Comparison of ENCODE assay signal across 14 cellular contexts in the genomic region with DNA sequence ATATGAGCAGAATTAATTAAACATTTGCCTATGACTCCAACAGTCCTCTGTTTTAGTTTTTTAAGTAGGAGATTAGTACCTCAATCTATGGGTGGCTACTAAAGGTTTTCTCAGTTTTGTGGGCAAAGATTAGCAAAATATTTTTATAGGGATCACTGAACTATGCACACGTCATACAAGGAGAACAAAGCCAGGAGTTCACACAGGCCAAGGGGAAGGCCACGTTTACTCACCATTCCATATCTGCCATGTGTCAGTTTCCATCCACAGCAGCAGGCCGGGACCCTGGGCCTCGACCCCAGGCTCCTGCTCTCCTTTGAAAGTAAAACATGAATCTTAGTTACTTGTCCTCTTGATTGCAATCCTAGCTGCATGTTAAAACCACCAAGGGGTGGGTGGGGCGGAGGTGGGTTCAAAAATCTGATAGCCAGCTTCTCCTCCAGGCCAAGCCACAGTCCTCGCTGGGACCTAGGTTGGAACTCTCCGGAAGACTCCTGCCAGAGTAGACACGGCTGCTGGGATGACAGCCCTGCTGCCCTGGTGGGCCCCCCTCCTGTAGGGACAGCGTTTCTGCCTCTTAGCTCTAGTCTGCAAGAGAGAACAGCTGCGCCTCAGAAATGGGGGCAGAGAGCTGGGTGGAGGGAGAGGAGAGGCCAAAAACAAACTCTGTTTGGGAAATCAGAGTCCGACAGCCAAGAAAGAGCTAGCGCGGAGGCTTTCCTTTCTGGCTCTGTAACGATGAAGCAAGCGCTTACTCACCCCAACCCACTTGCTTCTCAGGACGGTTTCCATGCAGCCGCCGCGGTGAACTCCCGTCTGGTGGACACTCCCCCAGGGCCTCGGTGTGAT. TPM values are rescaled to one million over a fixed set of nuclear protein-coding genes. Genes with fewer than 3 reads are reported as not detected.
DNase-seq lines count a peak whose midpoint lies in the region; ATAC-seq, FAIRE-seq and TF ChIP-seq lines count a peak whose summit lies in the region.
"Had no signal": no experiment of that assay in that cellular context is flagged by ENCODE, and none has a peak within 500 bp of the region (broad histone marks: within the 10 kb centered on the region; RNA-seq: fewer than 3 reads in every experiment).

No MANE protein-coding gene starts in this region.

- TF ChIP-seq CTCF in fibroblast of mammary gland (conservative IDR thresholded peaks at IDR 0.05; ENCODE audit: control insufficient read depth, insufficient read depth, low read depth, low read length) (no peak), transverse colon (IDR thresholded peaks at IDR 0.05) (no peak), brain microvascular endothelial cell (IDR thresholded peaks at IDR 0.05; ENCODE audit: low read depth, low read length, missing control alignments) (no peak)

- FAIRE-seq in GM12891 (lab: Jason Lieb, UNC), result no peak
- FAIRE-seq: HepG2 had no signal

- H3K4me1 Mint-ChIP-seq in effector memory CD8-positive, alpha-beta T cell (ENCODE audit: low read depth in 2 of 2), result no peaks in the 10 kb centered on the region

- no peak for ATAC-seq in effector memory CD8-positive, alpha-beta T cell (replicated peaks)
- ATAC-seq: activated CD8-positive, alpha-beta memory T cell treated with anti-CD3 and anti-CD28 coated beads, Interleukin-2, amount 10 ng/mL, durations not matched to agents 7 days and 5 days; HepG2; stimulated activated naive CD8-positive, alpha-beta T cell treated with anti-CD3 and anti-CD28 coated beads, Interleukin-15, Interleukin-2, amounts not matched to agents 100 U/mL and 50 U/mL, for 24 hours had no signal

- no peak for TF ChIP-seq EP300 in transverse colon (IDR thresholded peaks at IDR 0.05; ENCODE audit: low read depth)

- H3K36me3 Mint-ChIP-seq in effector memory CD8-positive, alpha-beta T cell (ENCODE audit: insufficient read depth), result peaks cover 80% of the 10 kb centered on the region

- H3K36me3 ChIP-seq in SJCRH30 (peaks cover 10% of the 10 kb centered on the region), transverse colon (peaks cover 0 to 46% (median 22%) of the 10 kb centered on the region in 4 donors), brain microvascular endothelial cell (replicated peaks) (peaks cover 95% of the 10 kb centered on the region)

- in situ Hi-C loops in transverse colon (cut with MboI; ENCODE audit: low pct_ligation_motif_present in 1 of 4, low pct_unique_long_range_greater_than_20kb in 1 of 4, low sequenced_read_pairs in 3 of 4), result no loop called here
- in situ Hi-C loops in brain microvascular endothelial cell (cut with HindIII; ENCODE audit: low pct_ligation_motif_present, low sequenced_read_pairs), result no loop called here

- H3K9me3 ChIP-seq in SJCRH30 (replicated peaks) (no peaks in the 10 kb centered on the region), transverse colon (no peaks in the 10 kb centered on the region)

- H3K9me3 Mint-ChIP-seq in effector memory CD8-positive, alpha-beta T cell, result no peaks in the 10 kb centered on the region

- H3K27ac Mint-ChIP-seq in effector memory CD8-positive, alpha-beta T cell, result no peak overlapping the region
- H3K27ac Mint-ChIP-seq: activated CD8-positive, alpha-beta memory T cell treated with anti-CD3 and anti-CD28 coated beads, Interleukin-2, amount 10 ng/mL, durations not matched to agents 7 days and 5 days had no signal

- WGBS in transverse colon (ENCODE audit: low coverage in 1 of 2), 2 donors, result 78 to 81% methylated on average over 7 to 21 of the region's 21 CpGs

- TF ChIP-seq POLR2A in transverse colon (IDR thresholded peaks at IDR 0.05) (no peak), GM12891 (IDR thresholded peaks at IDR 0.05; ENCODE audit: low read depth, low read length) (no peak)

- no peak overlapping the region for H3K4me3 ChIP-seq in SJCRH30
- H3K4me3 ChIP-seq in fibroblast of mammary gland (ENCODE audit: control insufficient read depth, low read depth, low read length), result no peak overlapping the region
- no peak overlapping the region for H3K4me3 ChIP-seq in transverse colon
- H3K4me3 ChIP-seq in brain microvascular endothelial cell (ENCODE audit: low read depth, low read length), result no peak overlapping the region

- DNase-seq in SJCRH30 (peak; percentile 34 to 39), fibroblast of mammary gland (ENCODE audit: low read depth) (peak; percentile 66), myocyte (ENCODE audit: low read depth) (peak; percentile 78), transverse colon (peak; percentile 43), GM12891 (ENCODE audit: insufficient read length, low spot score) (no peak), brain microvascular endothelial cell (no peak)
- no peak for DNase-seq in effector memory CD8-positive, alpha-beta T cell
- DNase-seq: activated CD8-positive, alpha-beta memory T cell treated with anti-CD3 and anti-CD28 coated beads, Interleukin-2, amount 10 ng/mL, durations not matched to agents 7 days and 5 days; DMS53; NCI-H1694; stimulated activated CD4-positive, alpha-beta T cell treated with anti-CD3 and anti-CD28 coated beads, Interleukin-1b, Interleukin-23, amount 100 ng/mL, for 48 hours; stimulated activated naive CD8-positive, alpha-beta T cell treated with anti-CD3 and anti-CD28 coated beads, Interleukin-15, Interleukin-2, amounts not matched to agents 100 U/mL and 50 U/mL, for 24 hours; T-helper 1 cell had no signal

- H3K4me1 ChIP-seq in SJCRH30, result no peaks in the 10 kb centered on the region
- H3K4me1 ChIP-seq in transverse colon, result peaks cover 0 to 6% (median 0%) of the 10 kb centered on the region in 4 donors

- intact Hi-C loops in transverse colon (cut with DNase I; ENCODE audit: low total_unique reads), result no loop called here

- no peak overlapping the region for H3K4me3 Mint-ChIP-seq in effector memory CD8-positive, alpha-beta T cell
- H3K4me3 Mint-ChIP-seq: activated CD8-positive, alpha-beta memory T cell treated with anti-CD3 and anti-CD28 coated beads, Interleukin-2, amount 10 ng/mL, durations not matched to agents 7 days and 5 days had no signal

- H3K27ac ChIP-seq in SJCRH30 (no peak overlapping the region), transverse colon (peak overlapping the region; percentile 15 to 74 (median 63)), brain microvascular endothelial cell (no peak overlapping the region)

- no peaks in the 10 kb centered on the region for H3K27me3 Mint-ChIP-seq in effector memory CD8-positive, alpha-beta T cell
- H3K27me3 Mint-ChIP-seq: activated CD8-positive, alpha-beta memory T cell treated with anti-CD3 and anti-CD28 coated beads, Interleukin-2, amount 10 ng/mL, durations not matched to agents 7 days and 5 days had no signal

- H3K27me3 ChIP-seq in SJCRH30 (no peaks in the 10 kb centered on the region), transverse colon (no peaks in the 10 kb centered on the region), brain microvascular endothelial cell (replicated peaks) (no peaks in the 10 kb centered on the region)

TF ChIP-seq in GM12891, 5 proteins besides CTCF, POLR2A, EP300 and RAD21:
- TF ChIP-seq POLR2AphosphoS5 (IDR thresholded peaks at IDR 0.05; ENCODE audit: low read depth, low read length) (no peak), TAF1 (IDR thresholded peaks at IDR 0.05; ENCODE audit: low read depth, low read length) (no peak)

RNA-seq across cellular contexts. Expression of a gene that starts 35.6 kb away (rescaled TPM):
- 43.0 and 51.4 TPM in 2 replicates for total RNA-seq in SJCRH30 (2014; rRNA removed; shearing (Covaris generic))
- total RNA-seq in myocyte (96.1 and 115 TPM in 2 replicates), transverse colon (100 to 1,000 TPM in 1 of 4 donors, 10 to 100 TPM in 3; 50.9 to 108 (median 67.6) TPM)
- polyA plus RNA-seq in myocyte (2012), result 70.9 TPM
- 43.0 TPM for polyA plus RNA-seq in GM12891 (2012; ENCODE audit: low read depth, missing spikeins)

Comparison
In these comparisons a context has a peak if more than half of its experiments do, and no peak if none do; other contexts are left out.
1. DNase-seq: peak in SJCRH30 (2 of 2), fibroblast of mammary gland (single experiment), myocyte (single experiment) and transverse colon (single experiment); none in GM12891 (single experiment), brain microvascular endothelial cell (single experiment) and effector memory CD8-positive, alpha-beta T cell (0 of 3).
2. H3K27ac ChIP-seq: peak in transverse colon (4 of 4); none in SJCRH30 (single experiment) and brain microvascular endothelial cell (single experiment).